ENCODE assay signal across 27 cellular contexts in the genomic region with DNA sequence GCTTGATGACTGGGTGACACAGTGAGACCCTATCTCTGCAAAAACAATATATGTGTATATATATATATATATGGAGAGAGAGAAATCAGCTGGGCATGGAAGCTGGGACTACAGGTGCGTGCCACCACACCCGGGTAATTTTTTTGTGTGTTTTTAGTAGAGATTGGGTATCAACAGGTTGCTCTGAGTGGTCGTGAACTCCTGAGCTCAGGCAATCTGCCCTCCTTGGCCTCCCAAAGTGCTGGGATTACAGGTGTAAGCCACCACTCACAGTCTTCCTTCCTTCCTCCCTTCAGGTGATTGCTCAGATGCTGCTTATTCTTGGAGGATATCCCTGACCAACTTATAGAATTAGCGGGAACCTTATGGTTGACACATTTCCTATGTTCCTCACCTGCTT.
A peak's percentile ranks its signal among the peaks of the same experiment; 100 is the strongest.
DNase-seq lines count a peak whose midpoint lies in the region; TF ChIP-seq lines count a peak whose summit lies in the region.
"Had no signal": no experiment of that assay in that cellular context is flagged by ENCODE, and none has a peak within 500 bp of the region (broad histone marks: within the 10 kb centered on the region; RNA-seq: fewer than 3 reads in every experiment).

No MANE protein-coding gene starts in this region.

- H3K36me3 ChIP-seq in HEK293 (ENCODE audit: control insufficient read depth in 2 of 2, insufficient read depth in 1 of 2, low read length in 2 of 2) = no peaks in the 10 kb centered on the region
- H3K36me3 ChIP-seq: BE2C; BLaER1; BLaER1 treated with 17β-estradiol and CSF1 and Interleukin-3, amounts not matched to agents 10 nM and 100 nM had no signal

- CTCF ChIA-PET in HEK293 (lab: Yijun Ruan, JAX) = interaction anchor here (1.7 kb wide), 1 partner anchor 86 kb away, joined by 5 read pairs; no protein-coding TSS in a partner anchor

- DNase-seq in UCSD-AML1 (lab: John Stamatoyannopoulos, UW; ENCODE audit: unreplicated experiment) = no peak
- DNase-seq: 8988T; ACHN; AML-193; BE2C; C1 segment of cervical spinal cord; Caco-2; Calu3; CD4-positive, alpha-beta memory T cell; CD4-positive, alpha-beta T cell; CD4-positive, CD25-positive, alpha-beta regulatory T cell; CD8-positive, alpha-beta memory T cell; CD8-positive, alpha-beta T cell; COR-L47; DMS 273 treated with DMSO at 0.1 percent for 48 hours; DMS153; DMS53; DMS79; DMS79 treated with DMSO at 0.1 percent for 48 hours; DND-41; EL had no signal

- H3K9me3 ChIP-seq in HEK293 (ENCODE audit: control insufficient read depth, insufficient read depth, low read depth, low read length) = peaks cover 4% of the 10 kb centered on the region
- H3K9me3 ChIP-seq: BE2C, Caco-2 had no signal

- no peak for TF ChIP-seq CTCF in HEK293 (tag by site-specific recombination; IDR thresholded peaks at IDR 0.05)

- H3K27ac ChIP-seq in HEK293 (ENCODE audit: extremely low read depth, low read depth, low read length) = no peak overlapping the region
- H3K27ac ChIP-seq: 22Rv1; A549; BLaER1; BLaER1 treated with 17β-estradiol and CSF1 and Interleukin-3, amounts not matched to agents 10 nM and 100 nM; C4-2B had no signal

- H3K4me1 ChIP-seq in HEK293 (ENCODE audit: control insufficient read depth, insufficient read depth, low read length) = no peaks in the 10 kb centered on the region
- H3K4me1 ChIP-seq: A549, BE2C, Caco-2 had no signal

- POLR2A ChIA-PET in HEK293 (lab: Yijun Ruan, JAX) = no interaction called here

- H3K4me3 ChIP-seq in HEK293 (ENCODE audit: low read depth, low read length) = no peak overlapping the region
- H3K4me3 ChIP-seq: A549; BLaER1; BLaER1 treated with 17β-estradiol and CSF1 and Interleukin-3, amounts not matched to agents 10 nM and 100 nM had no signal

TF ChIP-seq in HEK293, 187 proteins besides CTCF, POLR2A, EP300 and RAD21:
- TF ChIP-seq SCRT2 (tag by site-specific recombination; IDR thresholded peaks at IDR 0.05) (peak; percentile 74), ZFHX2 (tag by site-specific recombination; conservative IDR thresholded peaks at IDR 0.05) (no peak), ZNF132 (tag by site-specific recombination; IDR thresholded peaks at IDR 0.05; ENCODE audit: borderline replicate concordance) (no peak), SCRT1 (tag by site-specific recombination; IDR thresholded peaks at IDR 0.05; ENCODE audit: borderline replicate concordance) (peak; percentile 52; the same call in 1 of the 2 replicates), ZNF324 (tag by site-specific recombination; IDR thresholded peaks at IDR 0.05) (no peak)
